8 cellular contexts compared by ENCODE assay signal in the genomic region with DNA sequence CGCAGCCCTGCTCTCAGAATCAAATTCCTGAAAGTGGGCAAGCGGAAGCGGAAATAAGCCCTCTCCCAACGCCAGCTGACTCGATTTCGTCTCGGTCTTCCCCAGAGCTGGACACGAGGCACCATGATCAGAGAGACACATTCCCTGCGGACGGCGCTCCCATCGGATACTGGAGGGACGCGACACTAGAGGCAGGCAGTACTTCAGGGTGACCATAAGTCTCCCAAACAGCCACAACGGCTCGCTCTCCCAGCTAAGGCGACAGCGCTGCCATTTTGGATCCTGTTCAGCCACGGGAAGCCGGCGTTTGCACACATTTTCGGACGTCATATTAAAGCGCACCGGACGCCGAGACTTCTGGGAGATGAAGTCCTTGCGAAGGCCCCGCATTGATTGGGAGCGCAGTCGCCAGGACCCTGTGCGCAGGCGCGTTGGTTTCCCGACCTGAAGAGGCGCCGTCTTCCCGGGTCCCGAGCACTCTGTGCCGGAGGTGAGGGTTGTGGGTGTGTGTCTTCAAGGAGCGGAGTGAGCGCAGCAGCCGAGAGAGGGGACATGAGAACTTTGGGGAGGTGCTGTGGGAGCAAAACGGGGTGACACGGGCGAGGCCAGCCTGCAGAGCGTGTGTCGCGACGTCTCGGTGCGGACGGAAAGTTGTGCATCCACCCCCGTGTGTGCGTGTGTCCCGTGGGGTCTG. TPM values are rescaled to one million over a fixed set of nuclear protein-coding genes. Genes with fewer than 3 reads are reported as not detected.
A peak's percentile ranks its signal among the peaks of the same experiment; 100 is the strongest.
DNase-seq lines count a peak whose midpoint lies in the region; ATAC-seq and TF ChIP-seq lines count a peak whose summit lies in the region.

A gene (plus strand): TSS at position 439 of the 694 bp plus-strand sequence. CDS start 10,418 bp downstream, outside the sequence.

- peak; percentile 97 for ATAC-seq in RWPE2 (ENCODE audit: low read depth)
- peak; percentile 94 to 96 (median 95) for ATAC-seq in natural killer cell

- H4K20me1 ChIP-seq in Loucy (ENCODE audit: insufficient read depth, low read length, poor library complexity, severe bottlenecking): no peaks in the 10 kb centered on the region

- intact Hi-C loops in natural killer cell (cut with micrococcal nuclease): loop anchor here (1.0 kb wide), 2 partner anchors 42 to 237 kb away; a partner anchor contains a TSS

- peak within 1 kb of the TSS; percentile 100 for H3K4me3 Mint-ChIP-seq in natural killer cell

- H3K27ac Mint-ChIP-seq in natural killer cell: peak within 1 kb of the TSS; percentile 95 to 98

- TF ChIP-seq CTCF in Loucy (conservative IDR thresholded peaks at IDR 0.05; ENCODE audit: low read length) (no peak), RWPE2 (IDR thresholded peaks at IDR 0.05; ENCODE audit: poor library complexity, severe bottlenecking) (no peak), fibroblast of pulmonary artery (IDR thresholded peaks at IDR 0.05; ENCODE audit: low read length, missing control alignments) (peak; percentile 1), natural killer cell (IDR thresholded peaks at IDR 0.05) (no peak)

- no peaks in the 10 kb centered on the region; the same call in 1 of the 2 replicates for H3K27me3 ChIP-seq in H7 (ENCODE audit: control insufficient read depth, insufficient read depth, low read length)
- H3K27me3 ChIP-seq in Loucy (ENCODE audit: insufficient read depth, low read length, poor library complexity, severe bottlenecking): no peaks in the 10 kb centered on the region
- no peaks in the 10 kb centered on the region for H3K27me3 ChIP-seq in RWPE2 (ENCODE audit: insufficient read depth, poor library complexity, severe bottlenecking)

- peak within 1 kb of the TSS; percentile 57 for H3K27ac ChIP-seq in RWPE2 (ENCODE audit: poor library complexity, severe bottlenecking)

- peak within 1 kb of the TSS; percentile 94 for H2AFZ ChIP-seq in Loucy (ENCODE audit: low read length)

- H3K4me3 ChIP-seq in H7 (ENCODE audit: insufficient read depth, low read depth, low read length): peak within 1 kb of the TSS; percentile 68
- H3K4me3 ChIP-seq in Loucy (ENCODE audit: low read length, poor library complexity, severe bottlenecking): peak within 1 kb of the TSS; percentile 91
- peak within 1 kb of the TSS; percentile 83 for H3K4me3 ChIP-seq in RWPE2 (ENCODE audit: severe bottlenecking)
- peak within 1 kb of the TSS; percentile 87 for H3K4me3 ChIP-seq in fibroblast of pulmonary artery (replicated peaks; ENCODE audit: low read depth, low read length)

- H3K4me1 Mint-ChIP-seq in natural killer cell: peaks cover 19 to 28% of the 10 kb centered on the region in 2 donors

- H3K36me3 ChIP-seq in ES-I3 (ENCODE audit: insufficient read depth, low read length) (no peaks in the 10 kb centered on the region), H7 (replicated peaks; ENCODE audit: control insufficient read depth, insufficient read depth, low read length) (no peaks in the 10 kb centered on the region), Loucy (ENCODE audit: insufficient read depth, low read length) (no peaks in the 10 kb centered on the region), RWPE2 (ENCODE audit: low read depth) (peaks cover 4% of the 10 kb centered on the region; the same call in 1 of the 2 replicates)

- H3K79me2 ChIP-seq in Loucy (ENCODE audit: insufficient read depth, low read length): peaks cover 28% of the 10 kb centered on the region; the same call in 1 of the 2 replicates

- no peaks in the 10 kb centered on the region for H3K27me3 Mint-ChIP-seq in natural killer cell (ENCODE audit: low read depth in 2 of 2)

- H3F3A ChIP-seq in Loucy (ENCODE audit: low read depth): no peaks in the 10 kb centered on the region

- no peaks in the 10 kb centered on the region for H3K4me1 ChIP-seq in ES-I3 (ENCODE audit: insufficient read depth, low read length)
- peaks cover 23% of the 10 kb centered on the region for H3K4me1 ChIP-seq in Loucy (ENCODE audit: insufficient read depth, low read length, poor library complexity, severe bottlenecking)
- peaks cover 6% of the 10 kb centered on the region for H3K4me1 ChIP-seq in RWPE2 (ENCODE audit: insufficient read depth, poor library complexity, severe bottlenecking)

- DNase-seq in H7 (peak; percentile 97), RWPE2 (ENCODE audit: low spot score) (peak; percentile 95), fibroblast of pulmonary artery (ENCODE audit: low read depth) (peak; percentile 99), natural killer cell (peak; percentile 95)
- peak; percentile 94 for DNase-seq in activated effector memory CD4-positive, alpha-beta T cell treated with Interleukin-2 at 50 U/mL for 16 hours
- DNase-seq in stimulated activated naive CD4-positive, alpha-beta T cell (lab: John Stamatoyannopoulos, UW): peak; percentile 92 to 97 (median 95)

- peak within 1 kb of the TSS; percentile 89 for H3K9ac ChIP-seq in ES-I3 (ENCODE audit: low read depth, low read length)
- H3K9ac ChIP-seq in Loucy (ENCODE audit: low read depth, low read length, poor library complexity, severe bottlenecking): peak within 1 kb of the TSS; percentile 89

- peak within 1 kb of the TSS; percentile 99 for H3K4me2 ChIP-seq in Loucy (ENCODE audit: low read depth, low read length, poor library complexity, severe bottlenecking)

- no peaks in the 10 kb centered on the region for H3K36me3 Mint-ChIP-seq in natural killer cell

- H3K9me3 ChIP-seq in ES-I3 (ENCODE audit: control insufficient read depth, insufficient read depth, low read length) (no peaks in the 10 kb centered on the region), Loucy (ENCODE audit: insufficient read depth, low read depth, low read length) (no peaks in the 10 kb centered on the region), RWPE2 (ENCODE audit: severe bottlenecking) (no peaks in the 10 kb centered on the region)

- H3K9me3 Mint-ChIP-seq in natural killer cell: no peaks in the 10 kb centered on the region

- no peaks in the 10 kb centered on the region for H3K9me2 ChIP-seq in Loucy (replicated peaks; ENCODE audit: low read depth, low read length)

RNA-seq across cellular contexts. Expression of the gene that starts here (rescaled TPM):
- 4.9 and 7.4 TPM in 2 replicates for total RNA-seq in H7 (2014; rRNA removed; shearing (Covaris generic))
- total RNA-seq in natural killer cell: 1 to 10 TPM in 2 of 3 donors, under 1 TPM in 1; 0.96 to 2.7 (median 2.4) TPM

Comparison
In these comparisons a context has a peak if more than half of its experiments do, and no peak if none do; other contexts are left out.
1. Peak in every context shown above with its lines: DNase-seq, ATAC-seq, H3K4me3 ChIP-seq and H3K27ac ChIP-seq.